16 cellular contexts compared by ENCODE assay signal in the genomic region with DNA sequence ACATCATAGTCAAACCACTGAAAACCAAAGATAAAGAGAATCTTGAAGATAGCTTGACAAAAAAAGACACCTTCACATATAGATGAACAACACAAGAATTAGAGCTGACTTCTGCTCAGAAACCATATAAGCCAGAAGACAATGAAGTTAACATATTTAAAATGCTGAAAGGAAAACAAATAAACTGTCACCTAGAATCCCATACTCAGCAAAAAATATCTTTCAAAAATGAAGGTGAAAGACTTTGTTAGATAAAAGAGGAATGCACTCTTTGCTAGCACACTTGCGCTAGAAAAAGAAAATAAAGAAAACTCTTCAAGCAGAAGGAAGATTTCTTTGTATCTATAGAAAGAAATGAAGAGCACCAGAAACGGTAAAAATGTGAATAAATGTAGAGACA. TPM values are rescaled to one million over a fixed set of nuclear protein-coding genes. Genes with fewer than 3 reads are reported as not detected.
DNase-seq lines count a peak whose midpoint lies in the region; ATAC-seq and TF ChIP-seq lines count a peak whose summit lies in the region.
"Had no signal": no experiment of that assay in that cellular context is flagged by ENCODE, and none has a peak within 500 bp of the region (broad histone marks: within the 10 kb centered on the region; RNA-seq: fewer than 3 reads in every experiment).

No MANE protein-coding gene starts in this region.

- H3K27ac ChIP-seq in endodermal cell (ENCODE audit: low read depth, low read length) (no peak overlapping the region), aorta (ENCODE audit: low read depth in 1 of 2, low read length in 2 of 2) (no peak overlapping the region)
- H3K27ac ChIP-seq: BLaER1 treated with 17β-estradiol and CSF1 and Interleukin-3, amounts not matched to agents 10 nM and 100 nM had no signal

- no peak overlapping the region for H3K4me3 Mint-ChIP-seq in activated naive CD8-positive, alpha-beta T cell
- no peak overlapping the region for H3K4me3 Mint-ChIP-seq in activated naive CD8-positive, alpha-beta T cell treated with anti-CD3 and anti-CD28 coated beads for 36 hours
- H3K4me3 Mint-ChIP-seq in T-helper 17 cell (no peak overlapping the region), endodermal cell (no peak overlapping the region)
- H3K4me3 Mint-ChIP-seq: CD4-positive, CD25-positive, alpha-beta regulatory T cell; HFFc6 had no signal

- DNase-seq in activated naive CD8-positive, alpha-beta T cell treated with anti-CD3 and anti-CD28 coated beads for 36 hours = no peak
- DNase-seq in T-helper 17 cell (no peak), endodermal cell (no peak), HT-29 (ENCODE audit: low spot score) (no peak), aorta (no peak), GM19240 (ENCODE audit: insufficient read length, low spot score) (no peak)
- DNase-seq: 8988T; ACHN; CD4-positive, CD25-positive, alpha-beta regulatory T cell; COR-L47; DMS53; GF-D8; HCEC 1CT; HFFc6 had no signal

- no peaks in the 10 kb centered on the region for H3K27me3 Mint-ChIP-seq in activated naive CD8-positive, alpha-beta T cell
- no peaks in the 10 kb centered on the region for H3K27me3 Mint-ChIP-seq in activated naive CD8-positive, alpha-beta T cell treated with anti-CD3 and anti-CD28 coated beads for 36 hours
- H3K27me3 Mint-ChIP-seq in T-helper 17 cell (no peaks in the 10 kb centered on the region), endodermal cell (ENCODE audit: insufficient read depth) (no peaks in the 10 kb centered on the region)
- H3K27me3 Mint-ChIP-seq: CD4-positive, CD25-positive, alpha-beta regulatory T cell had no signal

- H3K9me3 ChIP-seq in T-helper 17 cell (ENCODE audit: control insufficient read depth, low read length, poor library complexity, severe bottlenecking) (no peaks in the 10 kb centered on the region), endodermal cell (ENCODE audit: control insufficient read depth, low read length) (peaks cover 10% of the 10 kb centered on the region), aorta (ENCODE audit: control insufficient read depth, low read length) (no peaks in the 10 kb centered on the region)
- H3K9me3 ChIP-seq: BLaER1 treated with 17β-estradiol and CSF1 and Interleukin-3, amounts not matched to agents 10 nM and 100 nM had no signal

- peak overlapping the region; percentile 1 for H3K4me3 ChIP-seq in endodermal cell (ENCODE audit: low read length)
- H3K4me3 ChIP-seq in aorta (ENCODE audit: low read length in 2 of 2) = no peak overlapping the region
- H3K4me3 ChIP-seq: BLaER1 treated with 17β-estradiol and CSF1 and Interleukin-3, amounts not matched to agents 10 nM and 100 nM had no signal

- H3K36me3 ChIP-seq in endodermal cell (ENCODE audit: control insufficient read depth, insufficient read depth, low read length) (peaks cover 52% of the 10 kb centered on the region), aorta (ENCODE audit: control insufficient read depth in 1 of 2, insufficient read depth in 2 of 2, low read length in 1 of 2) (peaks cover 3 to 9% of the 10 kb centered on the region in 2 donors)

- intact Hi-C loops in aorta (cut with DNase I) = no loop called here

- H3K36me3 Mint-ChIP-seq in activated naive CD8-positive, alpha-beta T cell = peaks cover 22% of the 10 kb centered on the region
- peaks cover 21% of the 10 kb centered on the region for H3K36me3 Mint-ChIP-seq in activated naive CD8-positive, alpha-beta T cell treated with anti-CD3 and anti-CD28 coated beads for 36 hours
- H3K36me3 Mint-ChIP-seq in T-helper 17 cell (ENCODE audit: low read depth) (peaks cover 14% of the 10 kb centered on the region), endodermal cell (ENCODE audit: low read depth) (peaks cover 56% of the 10 kb centered on the region)

- ATAC-seq in T-helper 17 cell (no peak), aorta (ENCODE audit: low FRiP score) (no peak)

- H3K4me1 Mint-ChIP-seq in activated naive CD8-positive, alpha-beta T cell (ENCODE audit: low read depth) = peaks cover 20% of the 10 kb centered on the region
- H3K4me1 Mint-ChIP-seq in activated naive CD8-positive, alpha-beta T cell treated with anti-CD3 and anti-CD28 coated beads for 36 hours = peaks cover 6% of the 10 kb centered on the region
- H3K4me1 Mint-ChIP-seq in T-helper 17 cell = peaks cover 35% of the 10 kb centered on the region
- peaks cover 24% of the 10 kb centered on the region for H3K4me1 Mint-ChIP-seq in endodermal cell

- H3K27me3 ChIP-seq in endodermal cell (ENCODE audit: control insufficient read depth, insufficient read depth, low read length, poor library complexity, severe bottlenecking) (no peaks in the 10 kb centered on the region), aorta (ENCODE audit: control insufficient read depth in 1 of 2, insufficient read depth in 2 of 2, low read length in 1 of 2) (no peaks in the 10 kb centered on the region)
- H3K27me3 ChIP-seq: BLaER1 treated with 17β-estradiol and CSF1 and Interleukin-3, amounts not matched to agents 10 nM and 100 nM had no signal

- no peak for TF ChIP-seq CTCF in endodermal cell (conservative IDR thresholded peaks at IDR 0.05)

- no peaks in the 10 kb centered on the region for H3K9me3 Mint-ChIP-seq in activated naive CD8-positive, alpha-beta T cell (ENCODE audit: low read depth)
- no peaks in the 10 kb centered on the region for H3K9me3 Mint-ChIP-seq in activated naive CD8-positive, alpha-beta T cell treated with anti-CD3 and anti-CD28 coated beads for 36 hours
- peaks cover 5% of the 10 kb centered on the region for H3K9me3 Mint-ChIP-seq in endodermal cell
- H3K9me3 Mint-ChIP-seq: HFFc6 had no signal

- H3K4me1 ChIP-seq in endodermal cell (ENCODE audit: control insufficient read depth, insufficient read depth, low read length) = peaks cover 11% of the 10 kb centered on the region
- no peaks in the 10 kb centered on the region for H3K4me1 ChIP-seq in aorta (ENCODE audit: control insufficient read depth in 1 of 2, insufficient read depth in 2 of 2, low read length in 2 of 2)

- peak overlapping the region; percentile 5 for H3K27ac Mint-ChIP-seq in activated naive CD8-positive, alpha-beta T cell
- H3K27ac Mint-ChIP-seq in activated naive CD8-positive, alpha-beta T cell treated with anti-CD3 and anti-CD28 coated beads for 36 hours = no peak overlapping the region
- H3K27ac Mint-ChIP-seq in T-helper 17 cell = peak overlapping the region; percentile 90
- no peak overlapping the region for H3K27ac Mint-ChIP-seq in endodermal cell
- H3K27ac Mint-ChIP-seq: HFFc6 had no signal

- 67% methylated on average over 1 of the region's 2 CpGs; no CpG with 5 or more reads in 1 of the 2 experiments for WGBS in endodermal cell (ENCODE audit: insufficient coverage in 1 of 2, insufficient read length in 1 of 2), 2 experiments
- 70 to 73% methylated on average over 2 of the region's 2 CpGs for WGBS in aorta, 2 donors

- no peak overlapping the region for H3K9ac ChIP-seq in endodermal cell (ENCODE audit: extremely low read depth, low read length, poor library complexity, severe bottlenecking)
- H3K9ac ChIP-seq: BLaER1 treated with 17β-estradiol and CSF1 and Interleukin-3, amounts not matched to agents 10 nM and 100 nM had no signal

RNA-seq across cellular contexts. Expression of a gene that starts 49.5 kb away (rescaled TPM):
- 10 to 100 TPM; 20.2 to 20.9 TPM for total RNA-seq in activated naive CD8-positive, alpha-beta T cell treated with anti-CD3 and anti-CD28 coated beads for 36 hours
- total RNA-seq in T-helper 17 cell = 10 to 100 TPM; 44.7 to 49.0 TPM
- total RNA-seq in endodermal cell = 10 to 100 TPM; 35.7 to 51.8 TPM
- polyA plus RNA-seq in endodermal cell (2013, experiment 1 of 2) = 32.4 TPM
- 31.9 TPM for polyA plus RNA-seq in endodermal cell (2013, experiment 2 of 2)
- total RNA-seq in HT-29 (2014; rRNA removed; shearing (Covaris generic)) = 75.6 and 78.9 TPM in 2 replicates
- total RNA-seq in aorta = 10 to 100 TPM; 35.2 to 52.6 TPM
- 10 to 100 TPM; 12.4 to 13.1 TPM for polyA plus RNA-seq in aorta

Comparison
In these comparisons a context has a peak if more than half of its experiments do, and no peak if none do; other contexts are left out.
1. H3K27ac Mint-ChIP-seq: peak in activated naive CD8-positive, alpha-beta T cell (single experiment) and T-helper 17 cell (single experiment); none in activated naive CD8-positive, alpha-beta T cell treated with anti-CD3 and anti-CD28 coated beads for 36 hours (single experiment) and endodermal cell (single experiment).